In the genomic region with DNA sequence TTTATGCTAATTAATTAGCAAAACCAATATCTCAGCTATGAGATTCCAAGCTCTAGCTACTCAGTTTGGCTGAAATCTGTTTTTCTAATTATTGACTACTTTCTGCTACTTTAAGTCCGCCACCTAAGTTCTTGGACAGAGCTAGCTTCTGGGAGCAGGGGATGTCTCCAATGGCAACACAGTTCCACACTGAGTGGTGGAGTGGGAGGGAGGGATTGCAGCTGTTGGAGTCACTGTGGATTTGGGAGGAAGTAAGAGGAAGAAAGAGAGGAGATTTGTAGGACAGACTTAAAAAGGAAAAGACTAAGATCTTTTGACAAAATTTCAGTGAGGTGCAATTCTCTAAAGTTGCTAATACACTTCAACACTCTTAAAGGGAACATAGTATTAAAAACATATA, we compare ENCODE assay signal across 15 cellular contexts.
DNase-seq lines count a peak whose midpoint lies in the region; ATAC-seq and TF ChIP-seq lines count a peak whose summit lies in the region.
"Had no signal": no experiment of that assay in that cellular context is flagged by ENCODE, and none has a peak within 500 bp of the region (broad histone marks: within the 10 kb centered on the region; RNA-seq: fewer than 3 reads in every experiment).

No MANE protein-coding gene starts in this region.

- TF ChIP-seq EP300 in gastroesophageal sphincter (IDR thresholded peaks at IDR 0.05), result no peak

- WGBS in gastroesophageal sphincter (ENCODE audit: low coverage in 1 of 2), 2 donors, result 29 to 71% methylated on average over 1 of the region's 1 CpG

- peaks cover 67% of the 10 kb centered on the region for H3K4me1 ChIP-seq in adipocyte (ENCODE audit: control insufficient read depth, insufficient read depth, low read length)
- H3K4me1 ChIP-seq in gastroesophageal sphincter, result peaks cover 0 to 32% (median 3%) of the 10 kb centered on the region in 3 donors
- no peaks in the 10 kb centered on the region for H3K4me1 ChIP-seq in mucosa of descending colon (ENCODE audit: low read depth)
- H3K4me1 ChIP-seq in thoracic aorta (ENCODE audit: control insufficient read depth in 1 of 2, low read depth in 2 of 2), result peaks cover 6 to 17% of the 10 kb centered on the region in 2 donors

- H3K27ac ChIP-seq in gastroesophageal sphincter (peak overlapping the region in 3 of 4 donors; percentile 12 to 68 (median 46)), thoracic aorta (peak overlapping the region in 1 of 2 donors; percentile 9)

- H3K36me3 ChIP-seq in adipocyte (ENCODE audit: control insufficient read depth, insufficient read depth, low read length, severe bottlenecking), result no peaks in the 10 kb centered on the region
- H3K36me3 ChIP-seq in gastroesophageal sphincter, result no peaks in the 10 kb centered on the region
- no peaks in the 10 kb centered on the region for H3K36me3 ChIP-seq in mucosa of descending colon (ENCODE audit: low read depth)
- no peaks in the 10 kb centered on the region for H3K36me3 ChIP-seq in thoracic aorta

- TF ChIP-seq POLR2A in gastroesophageal sphincter (IDR thresholded peaks at IDR 0.05), result no peak

- intact Hi-C loops in mucosa of descending colon (cut with DNase I, micrococcal nuclease), result no loop called here

- H3K4me3 ChIP-seq in adipocyte (ENCODE audit: low read length), result no peak overlapping the region
- no peak overlapping the region for H3K4me3 ChIP-seq in gastroesophageal sphincter
- H3K4me3 ChIP-seq in mucosa of descending colon, result no peak overlapping the region
- no peak overlapping the region for H3K4me3 ChIP-seq in thoracic aorta

- no peaks in the 10 kb centered on the region for H3K9me3 ChIP-seq in adipocyte (ENCODE audit: control insufficient read depth, low read length)
- no peaks in the 10 kb centered on the region for H3K9me3 ChIP-seq in gastroesophageal sphincter
- H3K9me3 ChIP-seq in mucosa of descending colon, result no peaks in the 10 kb centered on the region
- H3K9me3 ChIP-seq in thoracic aorta, result no peaks in the 10 kb centered on the region

- ATAC-seq in gastroesophageal sphincter, result peak; percentile 82
- peak; percentile 33 for ATAC-seq in mucosa of descending colon
- ATAC-seq in thoracic aorta (ENCODE audit: insufficient number of reproducible peaks, low FRiP score, low read depth), result peak; percentile 47
- no peak for ATAC-seq in GM21576 (IDR thresholded peaks at IDR 0.05; ENCODE audit: unreplicated experiment)
- ATAC-seq in HG02623 (IDR thresholded peaks at IDR 0.05; ENCODE audit: unreplicated experiment), result no peak
- ATAC-seq in GM21447 (IDR thresholded peaks at IDR 0.05; ENCODE audit: unreplicated experiment), result no peak
- ATAC-seq: left colon, SK-N-SH treated with all-trans-retinoic acid at 6 μM for 48 hours had no signal

- no peaks in the 10 kb centered on the region for H3K27me3 ChIP-seq in adipocyte (replicated peaks; ENCODE audit: control insufficient read depth, insufficient read depth, low read length)
- no peaks in the 10 kb centered on the region for H3K27me3 ChIP-seq in gastroesophageal sphincter
- no peaks in the 10 kb centered on the region for H3K27me3 ChIP-seq in thoracic aorta (replicated peaks; ENCODE audit: insufficient read depth)

- H3K9ac ChIP-seq in adipocyte (ENCODE audit: low read length), result peak overlapping the region; percentile 65

- DNase-seq in adipocyte (ENCODE audit: low read depth) (no peak), mucosa of descending colon (peak in 1 of 3 donors; percentile 16), thoracic aorta (ENCODE audit: low spot score) (peak; percentile 9), NCI-H128 (lab: John Stamatoyannopoulos, UW; ENCODE audit: unreplicated experiment) (no peak)
- DNase-seq: CD4-positive, CD25-positive, alpha-beta regulatory T cell; GF-D8; left colon; NCI-H774; stimulated activated CD4-positive, alpha-beta T cell treated with anti-CD3 and anti-CD28 coated beads, Interleukin-4, amount 100 ng/mL, for 24 hours; stimulated activated naive CD4-positive, alpha-beta T cell had no signal

- TF ChIP-seq CTCF in gastroesophageal sphincter (IDR thresholded peaks at IDR 0.05), result no peak
- no peak for TF ChIP-seq CTCF in mucosa of descending colon (IDR thresholded peaks at IDR 0.05)
- TF ChIP-seq CTCF in thoracic aorta (IDR thresholded peaks at IDR 0.05), result no peak

Comparison
In these comparisons a context has a peak if more than half of its experiments do, and no peak if none do; other contexts are left out.
1. ATAC-seq: peak in gastroesophageal sphincter (single experiment), mucosa of descending colon (single experiment) and thoracic aorta (single experiment); none in GM21576 (single experiment), HG02623 (single experiment) and GM21447 (single experiment).